8 cellular contexts compared by ENCODE assay signal in the genomic region with DNA sequence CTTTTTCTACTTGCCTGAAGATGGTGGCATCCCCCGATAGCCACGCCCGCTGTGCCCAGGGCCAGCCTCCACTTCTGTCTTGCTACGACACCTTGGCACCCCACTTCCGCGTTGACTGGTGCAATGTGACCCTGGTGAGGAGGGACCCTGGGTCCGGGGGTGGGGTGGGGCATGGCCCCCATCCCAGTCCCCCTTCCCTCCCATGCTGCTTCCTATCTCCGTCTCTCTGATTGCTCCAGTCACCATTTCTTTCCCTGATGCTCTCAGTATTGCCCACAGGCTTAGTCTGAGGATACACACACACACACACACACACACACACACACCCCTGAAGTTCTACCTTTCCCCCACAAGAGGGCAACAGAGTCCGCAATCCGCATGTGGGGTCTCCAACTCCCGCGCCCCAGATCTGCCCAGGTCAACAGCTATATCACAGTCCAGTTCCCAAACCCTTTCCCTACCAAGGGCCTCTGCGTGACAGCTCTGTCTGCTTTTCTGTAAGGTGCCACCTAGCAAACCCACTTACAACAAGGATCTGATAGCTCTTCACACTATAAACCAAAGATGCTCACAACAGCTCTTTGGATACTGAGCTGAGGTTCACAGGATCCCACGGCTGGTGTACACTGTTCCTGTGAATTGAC. TPM values are rescaled to one million over a fixed set of nuclear protein-coding genes. Genes with fewer than 3 reads are reported as not detected.
A peak's percentile ranks its signal among the peaks of the same experiment; 100 is the strongest.
DNase-seq lines count a peak whose midpoint lies in the region; ATAC-seq and TF ChIP-seq lines count a peak whose summit lies in the region.

No MANE protein-coding gene starts in this region.

- H3K4me2 ChIP-seq in IMR-90 (ENCODE audit: low read depth, low read length) = no peak overlapping the region

- H4K8ac ChIP-seq in IMR-90 (ENCODE audit: low read depth in 2 of 2, low read length in 2 of 2) = peak overlapping the region in 1 of 2 experiments; percentile 61; a peak in 1 of 4 replicates

- peak overlapping the region; percentile 50 for H2AFZ ChIP-seq in IMR-90 (replicated peaks; ENCODE audit: low read length, poor library complexity)

- 46% methylated on average over 9 of the region's 14 CpGs; no CpG with 5 or more reads in 1 of the 2 experiments for WGBS in IMR-90 (ENCODE audit: extremely low coverage in 2 of 2, insufficient read length in 1 of 2), 2 experiments

- peak overlapping the region; percentile 73 for H3K4ac ChIP-seq in IMR-90 (ENCODE audit: low read depth, low read length)

- H2BK5ac ChIP-seq in IMR-90 (ENCODE audit: low read depth, low read length, poor library complexity, severe bottlenecking) = no peak overlapping the region

- no peak overlapping the region for H3K27ac ChIP-seq in IMR-90 (ENCODE audit: insufficient read depth, low read length)

- H3K14ac ChIP-seq in IMR-90 (replicated peaks; ENCODE audit: low read depth, low read length) = no peak overlapping the region; the same call in 1 of the 2 replicates

- H3K79me1 ChIP-seq in IMR-90 (ENCODE audit: low read depth in 1 of 2, low read length in 2 of 2) = peaks cover 3 to 10% of the 10 kb centered on the region in 2 experiments; a peak in 2 of 4 replicates

- no peak overlapping the region for H3K4me3 ChIP-seq in IMR-90 (ENCODE audit: insufficient read depth, low read depth, low read length)

- ATAC-seq in IMR-90 (ENCODE audit: low read depth) (peak; percentile 66), sciatic nerve (peak; percentile 47), HG03432 (IDR thresholded peaks at IDR 0.05; ENCODE audit: unreplicated experiment) (no peak)

- H4K91ac ChIP-seq in IMR-90 (ENCODE audit: insufficient read depth, low read depth, low read length) = peak overlapping the region; percentile 64

- peaks cover 9% of the 10 kb centered on the region; the same call in 1 of the 2 replicates for H3K9me1 ChIP-seq in IMR-90 (ENCODE audit: insufficient read depth, low read length)

- peak overlapping the region; percentile 75; the same call in 2 of the 3 replicates for H2BK15ac ChIP-seq in IMR-90 (ENCODE audit: low read depth, low read length)

- no peaks in the 10 kb centered on the region for H4K20me1 ChIP-seq in IMR-90 (ENCODE audit: insufficient read depth, low read length)

- TF ChIP-seq RAD21 in IMR-90 (IDR thresholded peaks at IDR 0.05; ENCODE audit: low read length) = peak; percentile 92

- no peak overlapping the region for H3K4me3 Mint-ChIP-seq in glutamatergic neuron (ENCODE audit: unreplicated experiment)

- TF ChIP-seq CTCF in IMR-90 (conservative IDR thresholded peaks at IDR 0.05; ENCODE audit: low read depth, low read length) (peak; percentile 96), glutamatergic neuron (IDR thresholded peaks at IDR 0.05; ENCODE audit: partially characterized antibody, unreplicated experiment) (peak; percentile 79)

- intact Hi-C loops in IMR-90 (cut with micrococcal nuclease) (loop anchor here (1.0 kb wide), 3 partner anchors 31 to 128 kb away; no protein-coding TSS in a partner anchor), sciatic nerve (cut with DNase I) (no loop called here)

- no peak overlapping the region; the same call in 1 of the 2 replicates for H3K56ac ChIP-seq in IMR-90 (ENCODE audit: extremely low read depth, insufficient read depth, low read length)

- H3K36me3 ChIP-seq in IMR-90 (ENCODE audit: control insufficient read depth, insufficient read depth, low read length) = no peaks in the 10 kb centered on the region

- peaks cover 8% of the 10 kb centered on the region for H3K4me1 ChIP-seq in IMR-90 (ENCODE audit: control insufficient read depth, insufficient read depth, low read length)

- TF ChIP-seq POLR2A in IMR-90 (IDR thresholded peaks at IDR 0.05; ENCODE audit: low read depth, low read length) = peak; percentile 59

- DNase-seq in D341Med (ENCODE audit: low spot score) = peak; percentile 87
- DNase-seq in IMR-90 = peak; percentile 74
- peak; percentile 73 for DNase-seq in RKO (ENCODE audit: low spot score)
- DNase-seq in activated naive CD4-positive, alpha-beta T cell treated with Interleukin-2 at 50 U/mL for 16 hours = peak; percentile 53
- peak; percentile 77 for DNase-seq in glutamatergic neuron
- DNase-seq in sciatic nerve (ENCODE audit: low spot score) = no peak
- DNase-seq in cerebellar nuclear complex (lab: John Stamatoyannopoulos, UW) = no peak

- H3K27ac Mint-ChIP-seq in glutamatergic neuron (ENCODE audit: unreplicated experiment) = no peak overlapping the region

- no peak overlapping the region for H4K5ac ChIP-seq in IMR-90 (ENCODE audit: low read depth, low read length)

- H2BK20ac ChIP-seq in IMR-90 (ENCODE audit: low read depth, low read length) = peak overlapping the region; percentile 82; the same call in 1 of the 2 replicates

- peaks cover 10% of the 10 kb centered on the region for H3K27me3 Mint-ChIP-seq in glutamatergic neuron (ENCODE audit: unreplicated experiment)

- H2BK120ac ChIP-seq in IMR-90 (ENCODE audit: low read depth, low read length) = peak overlapping the region; percentile 78; the same call in 1 of the 2 replicates

- dilution Hi-C loops in IMR-90 (cut with HindIII; ENCODE audit: low sequenced_read_pairs, unreplicated experiment) = no loop called here

- H3K23ac ChIP-seq in IMR-90 (ENCODE audit: low read depth, low read length) = no peak overlapping the region; the same call in 1 of the 2 replicates

- in situ Hi-C loops in IMR-90 (cut with MboI; ENCODE audit: low sequenced_read_pairs) = no loop called here

- H3K36me3 Mint-ChIP-seq in glutamatergic neuron (ENCODE audit: unreplicated experiment) = no peaks in the 10 kb centered on the region

- peak overlapping the region; percentile 87 for H2AK5ac ChIP-seq in IMR-90 (ENCODE audit: low read depth, low read length)

- peaks cover 28% of the 10 kb centered on the region for H3K4me1 Mint-ChIP-seq in glutamatergic neuron (ENCODE audit: low read depth, unreplicated experiment)

- H3K9me3 ChIP-seq in IMR-90 (ENCODE audit: control insufficient read depth, insufficient read depth, low read length) = no peaks in the 10 kb centered on the region

- H2AK9ac ChIP-seq in IMR-90 (replicated peaks; ENCODE audit: low read depth, low read length, poor library complexity) = peak overlapping the region; percentile 61

- CTCF ChIA-PET in IMR-90 (lab: Yijun Ruan, JAX) = interaction anchor here (0.6 to 3.0 kb wide), 20 partner anchors 8 to 193 kb away, joined by 3 to 54 read pairs (median 4); a partner anchor contains a TSS

- peaks cover 7% of the 10 kb centered on the region for H3K9me3 Mint-ChIP-seq in glutamatergic neuron (ENCODE audit: unreplicated experiment)

- H3K27me3 ChIP-seq in IMR-90 (ENCODE audit: control insufficient read depth, insufficient read depth, low read length) = no peaks in the 10 kb centered on the region

- POLR2A ChIA-PET in IMR-90 (lab: Charles Lee; ENCODE audit: unreplicated experiment) = interaction anchor here (0.5 to 1.2 kb wide), 2 partner anchors 16 to 108 kb away, joined by 4 to 5 read pairs; no protein-coding TSS in a partner anchor

- BruUV-seq in IMR-90 (replicated peaks; lab: Mats Ljungman, UMichigan) = no TSS peak

- H3K18ac ChIP-seq in IMR-90 (ENCODE audit: low read depth, low read length) = no peak overlapping the region

- H3K9ac ChIP-seq in IMR-90 (ENCODE audit: low read depth, low read length) = no peak overlapping the region

TF ChIP-seq in IMR-90, 13 proteins besides CTCF, POLR2A, EP300 and RAD21:
- no peak for TF ChIP-seq CEBPB (IDR thresholded peaks at IDR 0.05; ENCODE audit: low read depth, low read length)
- TF ChIP-seq SMC3 (IDR thresholded peaks at IDR 0.05; ENCODE audit: low read depth, low read length) = peak; percentile 94
- peak; percentile 71; the same call in 1 of the 2 replicates for TF ChIP-seq MAZ (IDR thresholded peaks at IDR 0.05; ENCODE audit: borderline replicate concordance, low read depth, low read length)

RNA-seq across cellular contexts. Expression of a gene that starts 3.4 kb away (rescaled TPM):
- total RNA-seq in IMR-90 (2012; rRNA removed) = not detected in 2 replicates
- polyA plus RNA-seq in IMR-90 (2012; rRNA removed) = 0.19 and 0.55 TPM in 2 replicates
- polyA plus RNA-seq in IMR-90 (2012; cell fraction: cytosol; rRNA removed) = 0.36 and 0.43 TPM in 2 replicates
- 0.34 TPM in 1 of 2 replicates, not detected in the other for polyA plus RNA-seq in IMR-90 (2012; cell fraction: nucleus; rRNA removed; ENCODE audit: low replicate concordance)
- total RNA-seq in glutamatergic neuron (ENCODE audit: unreplicated experiment) = 1.3 TPM
- total RNA-seq in sciatic nerve = 3.5 TPM

RNA-seq across cellular contexts. Expression of a gene that starts 18.8 kb away (rescaled TPM):
- total RNA-seq in IMR-90 (2012; rRNA removed) = 28.0 and 38.6 TPM in 2 replicates
- 23.0 and 25.8 TPM in 2 replicates for polyA plus RNA-seq in IMR-90 (2012; rRNA removed)
- polyA plus RNA-seq in IMR-90 (2012; cell fraction: cytosol; rRNA removed) = 16.2 and 19.3 TPM in 2 replicates
- 42.2 and 55.1 TPM in 2 replicates for polyA plus RNA-seq in IMR-90 (2012; cell fraction: nucleus; rRNA removed; ENCODE audit: low replicate concordance)
- total RNA-seq in glutamatergic neuron (ENCODE audit: unreplicated experiment) = 74.0 TPM
- 58.8 TPM for total RNA-seq in sciatic nerve

RNA-seq across cellular contexts. Expression of a gene that starts 32.2 kb away (rescaled TPM):
- total RNA-seq in IMR-90 (2012; rRNA removed) (1,825 and 2,180 TPM in 2 replicates), glutamatergic neuron (ENCODE audit: unreplicated experiment) (10.1 TPM), sciatic nerve (262 TPM)
- polyA plus RNA-seq in IMR-90 (2012; rRNA removed) = 4,117 and 4,350 TPM in 2 replicates
- polyA plus RNA-seq in IMR-90 (2012; cell fraction: cytosol; rRNA removed) = 6,648 and 7,973 TPM in 2 replicates
- polyA plus RNA-seq in IMR-90 (2012; cell fraction: nucleus; rRNA removed; ENCODE audit: low replicate concordance) = 7,018 and 18,611 TPM in 2 replicates

RNA-seq across cellular contexts. Expression of a gene that starts 39.3 kb away (rescaled TPM):
- total RNA-seq in IMR-90 (2012; rRNA removed) = 1.4 TPM in 2 replicates
- 6.2 and 6.7 TPM in 2 replicates for polyA plus RNA-seq in IMR-90 (2012; rRNA removed)
- polyA plus RNA-seq in IMR-90 (2012; cell fraction: cytosol; rRNA removed) = 2.7 and 5.4 TPM in 2 replicates
- polyA plus RNA-seq in IMR-90 (2012; cell fraction: nucleus; rRNA removed; ENCODE audit: low replicate concordance) = 20.9 and 34.4 TPM in 2 replicates
- 95.0 TPM for total RNA-seq in glutamatergic neuron (ENCODE audit: unreplicated experiment)
- total RNA-seq in sciatic nerve = 2.5 TPM

Comparison
In these comparisons a context has a peak if more than half of its experiments do, and no peak if none do; other contexts are left out.
1. DNase-seq: peak in D341Med (single experiment), IMR-90 (single experiment), RKO (single experiment), activated naive CD4-positive, alpha-beta T cell treated with Interleukin-2 at 50 U/mL for 16 hours (single experiment) and glutamatergic neuron (single experiment); none in sciatic nerve (single experiment) and cerebellar nuclear complex (0 of 2).
2. RNA of a gene that starts 32.2 kb away (total RNA-seq): 1,825 to 2,180 TPM in IMR-90 and 262 TPM in sciatic nerve (single experiment); 10.1 TPM in glutamatergic neuron (single experiment); every median in the first group is over 10 times any median in the second.